In genomic region chr13:85377783-85378182, GRCh38 we compare ENCODE assay signal across 22 cellular contexts.
DNase-seq lines count a peak whose midpoint lies in the region; ATAC-seq, FAIRE-seq and TF ChIP-seq lines count a peak whose summit lies in the region.
"Had no signal": no experiment of that assay in that cellular context is flagged by ENCODE, and none has a peak within 500 bp of the region (broad histone marks: within the 10 kb centered on the region; RNA-seq: fewer than 3 reads in every experiment).

No MANE protein-coding gene starts in this region.

- peak; percentile 81 for FAIRE-seq in H54 (lab: Jason Lieb, UNC)
- FAIRE-seq in keratinocyte (lab: Jason Lieb, UNC): peak; percentile 68
- FAIRE-seq: HepG2 had no signal

- no TSS peak for BruUV-seq in mammary epithelial cell (replicated peaks; lab: Mats Ljungman, UMichigan)

- H3K36me3 ChIP-seq in Karpas-422 (ENCODE audit: insufficient read depth, low read length) (no peaks in the 10 kb centered on the region), mammary epithelial cell (ENCODE audit: insufficient read depth, low read length) (no peaks in the 10 kb centered on the region), keratinocyte (ENCODE audit: control insufficient read depth in 2 of 2, extremely low read depth in 1 of 2, insufficient read depth in 2 of 2, low read length in 2 of 2) (no peaks in the 10 kb centered on the region)

- H3K27me3 ChIP-seq in Karpas-422 (ENCODE audit: low read length) (no peaks in the 10 kb centered on the region), mammary epithelial cell (ENCODE audit: insufficient read depth, low read length) (no peaks in the 10 kb centered on the region), keratinocyte (ENCODE audit: control insufficient read depth, extremely low read depth, insufficient read depth, low read length) (no peaks in the 10 kb centered on the region)

- H3K27ac ChIP-seq in Karpas-422 (ENCODE audit: low read length) (peak overlapping the region; percentile 96; the same call in 1 of the 2 replicates), mammary epithelial cell (ENCODE audit: insufficient read depth, low read depth, low read length) (no peak overlapping the region), keratinocyte (ENCODE audit: control insufficient read depth, insufficient read depth, low read length) (no peak overlapping the region)
- H3K27ac ChIP-seq: GM23248, SK-N-MC had no signal

- H3K4me3 ChIP-seq in Karpas-422 (ENCODE audit: low read length) (no peak overlapping the region), mammary epithelial cell (replicated peaks in 1 of 3; ENCODE audit: insufficient read depth in 1 of 3, low read depth in 2 of 3, low read length in 3 of 3) (no peak overlapping the region), keratinocyte (ENCODE audit: control insufficient read depth in 2 of 3, extremely low read depth in 1 of 3, insufficient read depth in 2 of 3, low read depth in 1 of 3, low read length in 3 of 3) (no peak overlapping the region)
- H3K4me3 ChIP-seq: GM23248, SK-N-MC had no signal

- no peak for DNase-seq in H54 (ENCODE audit: insufficient read length, low spot score)
- DNase-seq in Karpas-422: no peak
- peak; percentile 76 for DNase-seq in mammary epithelial cell
- DNase-seq in keratinocyte (ENCODE audit: low read depth, low spot score): no peak
- no peak for DNase-seq in NAMALWA (ENCODE audit: low spot score)
- DNase-seq in SW480 (ENCODE audit: low spot score): no peak
- DNase-seq: DMS153, DND-41, GM23248, H9, Kasumi-1, NCI-H1105 treated with DMSO at 0.1 percent for 48 hours, NCI-H146, NCI-H1930, NCI-H2107, NCI-H446, NCI-H526, SIG-M5 had no signal

- 65% methylated on average over 2 of the region's 2 CpGs for WGBS in mammary epithelial cell (ENCODE audit: low coverage, missing lambda C conversion rate)

- no peaks in the 10 kb centered on the region for H3K9me2 ChIP-seq in Karpas-422 (replicated peaks; ENCODE audit: insufficient read depth, low read length)

- TF ChIP-seq POLR2A in H54 (IDR thresholded peaks at IDR 0.05; ENCODE audit: low read depth, low read length): no peak

- CTCF ChIA-PET in mammary epithelial cell (lab: Charles Lee; ENCODE audit: low non-redundant PET): no interaction called here

- no peak for TF ChIP-seq CTCF in mammary epithelial cell (conservative IDR thresholded peaks at IDR 0.05 in 1 of 2, IDR thresholded peaks at IDR 0.05 in 1 of 2; ENCODE audit: extremely low read depth in 1 of 2, insufficient read depth in 1 of 2, low read depth in 1 of 2, low read length in 2 of 2)
- TF ChIP-seq CTCF in keratinocyte (optimal IDR thresholded peaks at IDR 0.05 in 1 of 3, IDR thresholded peaks at IDR 0.05 in 1 of 3, conservative IDR thresholded peaks at IDR 0.05 in 1 of 3; ENCODE audit: extremely low read depth in 1 of 3, insufficient read depth in 2 of 3, low read length in 3 of 3): no peak

- H3K4me2 ChIP-seq in Karpas-422 (ENCODE audit: low read depth, low read length, poor library complexity, severe bottlenecking): no peak overlapping the region
- no peak overlapping the region for H3K4me2 ChIP-seq in mammary epithelial cell (ENCODE audit: insufficient read depth, low read depth, low read length)
- H3K4me2 ChIP-seq in keratinocyte (ENCODE audit: control insufficient read depth, extremely low read depth, insufficient read depth, low read depth, low read length): no peak overlapping the region

- no peaks in the 10 kb centered on the region for H3K79me2 ChIP-seq in Karpas-422 (ENCODE audit: low read length)
- H3K79me2 ChIP-seq in mammary epithelial cell (ENCODE audit: insufficient read depth, low read length): no peaks in the 10 kb centered on the region
- H3K79me2 ChIP-seq in keratinocyte (ENCODE audit: control insufficient read depth, insufficient read depth, low read length): no peaks in the 10 kb centered on the region

- 0 out of 2 replicates have a peak overlapping the region, but pooled peaks have one; percentile 32 for H2AFZ ChIP-seq in Karpas-422 (ENCODE audit: low read length)
- no peak overlapping the region for H2AFZ ChIP-seq in mammary epithelial cell (ENCODE audit: low read depth, low read length)
- no peak overlapping the region for H2AFZ ChIP-seq in keratinocyte (ENCODE audit: control insufficient read depth, low read length)
- H2AFZ ChIP-seq: GM23248 had no signal

- no peak overlapping the region for H3K9ac ChIP-seq in Karpas-422 (ENCODE audit: low read length)
- no peak overlapping the region for H3K9ac ChIP-seq in mammary epithelial cell (ENCODE audit: insufficient read depth, low read length)
- no peak overlapping the region for H3K9ac ChIP-seq in keratinocyte (ENCODE audit: control insufficient read depth, extremely low read depth, insufficient read depth, low read length)
- H3K9ac ChIP-seq: GM23248 had no signal

- in situ Hi-C loops in mammary epithelial cell (cut with MboI; ENCODE audit: low sequenced_read_pairs in 2 of 2): no loop called here

- intact Hi-C loops in mammary epithelial cell (cut with micrococcal nuclease): no loop called here

- H3K9me1 ChIP-seq in keratinocyte (ENCODE audit: control insufficient read depth, extremely low read depth, insufficient read depth, low read length): no peaks in the 10 kb centered on the region

- peaks cover 3% of the 10 kb centered on the region; the same call in 1 of the 2 replicates for H3K9me3 ChIP-seq in Karpas-422 (ENCODE audit: low read length)
- no peaks in the 10 kb centered on the region for H3K9me3 ChIP-seq in mammary epithelial cell (replicated peaks; ENCODE audit: insufficient read depth, low read length)
- no peaks in the 10 kb centered on the region for H3K9me3 ChIP-seq in keratinocyte (ENCODE audit: control insufficient read depth, low read depth, low read length)

- dilution Hi-C loops in mammary epithelial cell (cut with HindIII; ENCODE audit: low sequenced_read_pairs): no loop called here
- dilution Hi-C loops in keratinocyte (cut with MboI; ENCODE audit: extremely low pct_ligation_motif_present, low sequenced_read_pairs): no loop called here

- H3K4me1 ChIP-seq in Karpas-422 (ENCODE audit: low read length) (peaks cover 49% of the 10 kb centered on the region), mammary epithelial cell (ENCODE audit: insufficient read depth, low read length) (peaks cover 4% of the 10 kb centered on the region), keratinocyte (ENCODE audit: control insufficient read depth, extremely low read depth, insufficient read depth, low read length) (peaks cover 5% of the 10 kb centered on the region)

- H4K20me1 ChIP-seq in Karpas-422 (ENCODE audit: insufficient read depth, low read depth, low read length): no peaks in the 10 kb centered on the region
- no peaks in the 10 kb centered on the region for H4K20me1 ChIP-seq in mammary epithelial cell (ENCODE audit: insufficient read depth, low read length)
- no peaks in the 10 kb centered on the region for H4K20me1 ChIP-seq in keratinocyte (ENCODE audit: control insufficient read depth, extremely low read depth, insufficient read depth, low read length)

- ATAC-seq in GM19452 (IDR thresholded peaks at IDR 0.05; ENCODE audit: unreplicated experiment): no peak
- ATAC-seq: HepG2, Panc1 had no signal
